ENCODE assay signal across 14 cellular contexts in the genomic region with DNA sequence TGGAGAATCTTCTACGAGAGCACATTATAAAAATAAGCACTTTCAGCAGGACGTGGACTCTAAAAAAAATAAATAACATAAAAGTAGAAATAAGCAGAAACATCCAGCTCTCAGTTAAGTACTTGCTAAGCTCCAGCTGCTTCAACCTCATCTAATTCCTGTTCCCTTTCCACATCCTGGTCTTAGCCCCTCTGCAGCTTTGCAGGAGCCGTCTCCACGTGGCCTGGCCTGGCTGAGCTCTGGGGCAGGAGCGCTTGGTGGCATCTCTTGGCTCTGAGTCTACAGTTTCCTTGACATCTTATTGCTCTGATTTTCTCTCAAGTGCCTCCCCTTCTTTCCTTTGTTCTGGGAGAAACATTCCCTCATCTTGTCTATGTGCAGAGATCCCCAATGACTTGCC.
DNase-seq lines count a peak whose midpoint lies in the region; ATAC-seq and TF ChIP-seq lines count a peak whose summit lies in the region.
"Had no signal": no experiment of that assay in that cellular context is flagged by ENCODE, and none has a peak within 500 bp of the region (broad histone marks: within the 10 kb centered on the region; RNA-seq: fewer than 3 reads in every experiment).

No MANE protein-coding gene starts in this region.

- DNase-seq in right cardiac atrium (no peak), Right ventricle myocardium superior (no peak), lower lobe of right lung (no peak), sciatic nerve (ENCODE audit: low spot score) (no peak), NCI-H1417 (lab: John Stamatoyannopoulos, UW) (no peak), MG63 (no peak), DMS79 treated with DMSO at 0.1 percent for 48 hours (lab: John Stamatoyannopoulos, UW) (no peak)
- DNase-seq in activated naive CD4-positive, alpha-beta T cell (lab: John Stamatoyannopoulos, UW): no peak
- DNase-seq: Caco-2; NCI-H2029; NCI-H526; NK-92 treated with Interleukin-12 subunit alpha and Interleukin-12 subunit beta, amount 100 ng/mL, for 24 hours; OCI-M1; SK-N-SH had no signal

- no peaks in the 10 kb centered on the region for H3K9me3 ChIP-seq in right cardiac atrium (ENCODE audit: control insufficient read depth, low read length)
- H3K9me3 ChIP-seq in lower lobe of right lung: no peaks in the 10 kb centered on the region
- no peaks in the 10 kb centered on the region for H3K9me3 ChIP-seq in MG63
- H3K9me3 ChIP-seq: Caco-2, SK-N-SH had no signal

- H3K4me1 ChIP-seq in right cardiac atrium (ENCODE audit: control insufficient read depth, insufficient read depth, low read length): peaks cover 6% of the 10 kb centered on the region
- peaks cover 32% of the 10 kb centered on the region for H3K4me1 ChIP-seq in lower lobe of right lung

- H3K36me3 ChIP-seq in lower lobe of right lung: no peaks in the 10 kb centered on the region
- H3K36me3 ChIP-seq in MG63: no peaks in the 10 kb centered on the region

- ATAC-seq in right cardiac atrium: no peak
- no peak for ATAC-seq in Right ventricle myocardium superior (ENCODE audit: poor library complexity)
- ATAC-seq in lower lobe of right lung: no peak
- peak; percentile 12 for ATAC-seq in sciatic nerve

- intact Hi-C loops in right cardiac atrium (cut with DNase I) (no loop called here), Right ventricle myocardium superior (cut with DNase I) (no loop called here), lower lobe of right lung (cut with DNase I) (no loop called here), sciatic nerve (cut with DNase I) (no loop called here)

- 92% methylated on average over 5 of the region's 5 CpGs for WGBS in right cardiac atrium

- H3K27ac ChIP-seq in right cardiac atrium (ENCODE audit: low read length): peak overlapping the region; percentile 30
- peak overlapping the region; percentile 67 for H3K27ac ChIP-seq in lower lobe of right lung

- H3K4me3 ChIP-seq in right cardiac atrium (ENCODE audit: low read length) (no peak overlapping the region), lower lobe of right lung (no peak overlapping the region), MG63 (no peak overlapping the region)

- TF ChIP-seq CTCF in lower lobe of right lung (IDR thresholded peaks at IDR 0.05): no peak

- no peaks in the 10 kb centered on the region for H3K27me3 ChIP-seq in right cardiac atrium (ENCODE audit: control insufficient read depth, insufficient read depth)
- H3K27me3 ChIP-seq in lower lobe of right lung (ENCODE audit: low read depth): no peaks in the 10 kb centered on the region
- no peaks in the 10 kb centered on the region for H3K27me3 ChIP-seq in MG63
